Comparison of ENCODE assay signal across 12 cellular contexts in genomic region chr5:139061274-139061673, GRCh38.
A peak's percentile ranks its signal among the peaks of the same experiment; 100 is the strongest.
DNase-seq lines count a peak whose midpoint lies in the region; ATAC-seq, FAIRE-seq and TF ChIP-seq lines count a peak whose summit lies in the region.
"Had no signal": no experiment of that assay in that cellular context is flagged by ENCODE, and none has a peak within 500 bp of the region (broad histone marks: within the 10 kb centered on the region; RNA-seq: fewer than 3 reads in every experiment).

No MANE protein-coding gene starts in this region.

- no peaks in the 10 kb centered on the region for H3K9me3 Mint-ChIP-seq in activated CD4-positive, alpha-beta T cell treated with anti-CD3 and anti-CD28 coated beads, Interleukin-2, amount 10 ng/mL, durations not matched to agents 24 days and 14 days
- H3K9me3 Mint-ChIP-seq: activated CD4-positive, alpha-beta memory T cell treated with anti-CD3 and anti-CD28 coated beads, Interleukin-2, amount 10 ng/mL, durations not matched to agents 7 days and 5 days had no signal

- no peak overlapping the region for H3K9ac ChIP-seq in kidney (ENCODE audit: low read length in 2 of 2)
- no peak overlapping the region for H3K9ac ChIP-seq in skeletal muscle satellite cell (ENCODE audit: low read depth, low read length)

- intact Hi-C loops in kidney (cut with DNase I), result no loop called here
- intact Hi-C loops in activated CD4-positive, alpha-beta T cell treated with anti-CD3 and anti-CD28 coated beads, Interleukin-2, amount 10 ng/mL, durations not matched to agents 24 days and 14 days (cut with micrococcal nuclease), result no loop called here

- no peaks in the 10 kb centered on the region for H3K36me3 Mint-ChIP-seq in activated CD4-positive, alpha-beta T cell treated with anti-CD3 and anti-CD28 coated beads, Interleukin-2, amount 10 ng/mL, durations not matched to agents 24 days and 14 days (ENCODE audit: low read depth)

- FAIRE-seq in kidney (lab: Jason Lieb, UNC) (no peak), frontal cortex (lab: Jason Lieb, UNC) (no peak)

- peaks cover 5 to 21% of the 10 kb centered on the region in 2 donors for H3K4me1 ChIP-seq in kidney (ENCODE audit: control insufficient read depth in 1 of 2, insufficient read depth in 1 of 2, low read depth in 1 of 2, low read length in 2 of 2)
- peaks cover 26% of the 10 kb centered on the region for H3K4me1 ChIP-seq in skeletal muscle satellite cell (ENCODE audit: control insufficient read depth, insufficient read depth, low read length)

- no peak overlapping the region for H3K4me3 Mint-ChIP-seq in activated CD4-positive, alpha-beta T cell treated with anti-CD3 and anti-CD28 coated beads, Interleukin-2, amount 10 ng/mL, durations not matched to agents 24 days and 14 days
- H3K4me3 Mint-ChIP-seq: activated CD4-positive, alpha-beta memory T cell treated with anti-CD3 and anti-CD28 coated beads, Interleukin-2, amount 10 ng/mL, durations not matched to agents 7 days and 5 days had no signal

- TF ChIP-seq CTCF in kidney (IDR thresholded peaks at IDR 0.05; ENCODE audit: borderline replicate concordance, extremely low read depth, insufficient read depth), result no peak

- H3K27ac Mint-ChIP-seq in activated CD4-positive, alpha-beta T cell treated with anti-CD3 and anti-CD28 coated beads, Interleukin-2, amount 10 ng/mL, durations not matched to agents 24 days and 14 days, result no peak overlapping the region
- H3K27ac Mint-ChIP-seq: activated CD4-positive, alpha-beta memory T cell treated with anti-CD3 and anti-CD28 coated beads, Interleukin-2, amount 10 ng/mL, durations not matched to agents 7 days and 5 days had no signal

- no peaks in the 10 kb centered on the region for H3K27me3 Mint-ChIP-seq in activated CD4-positive, alpha-beta T cell treated with anti-CD3 and anti-CD28 coated beads, Interleukin-2, amount 10 ng/mL, durations not matched to agents 24 days and 14 days
- H3K27me3 Mint-ChIP-seq: activated CD4-positive, alpha-beta memory T cell treated with anti-CD3 and anti-CD28 coated beads, Interleukin-2, amount 10 ng/mL, durations not matched to agents 7 days and 5 days had no signal

- H3K4me3 ChIP-seq in kidney (ENCODE audit: low read length in 2 of 2), result no peak overlapping the region
- H3K4me3 ChIP-seq in skeletal muscle satellite cell (ENCODE audit: low read length), result peak overlapping the region; percentile 8

- no peaks in the 10 kb centered on the region for H3K36me3 ChIP-seq in kidney (ENCODE audit: control insufficient read depth in 1 of 2, insufficient read depth in 2 of 2, low read length in 2 of 2)
- H3K36me3 ChIP-seq in skeletal muscle satellite cell (ENCODE audit: insufficient read depth, low read length), result no peaks in the 10 kb centered on the region
- H3K36me3 ChIP-seq: neutrophil had no signal

- ATAC-seq in GM18517 (IDR thresholded peaks at IDR 0.05; ENCODE audit: unreplicated experiment), result no peak
- ATAC-seq: stimulated activated naive CD8-positive, alpha-beta T cell treated with anti-CD3 and anti-CD28 coated beads, Interleukin-15, Interleukin-2, amounts not matched to agents 100 U/mL and 50 U/mL, for 24 hours had no signal

- H3K27ac ChIP-seq in caudate nucleus (ENCODE audit: low read depth, low read length) (peak overlapping the region; percentile 5), kidney (ENCODE audit: low read depth in 2 of 2, low read length in 2 of 2) (peak overlapping the region in 1 of 2 donors; percentile 3)
- H3K27ac ChIP-seq: neutrophil had no signal

- H3K27me3 ChIP-seq in skeletal muscle satellite cell (ENCODE audit: control insufficient read depth, insufficient read depth, low read length), result no peaks in the 10 kb centered on the region
- H3K27me3 ChIP-seq: neutrophil had no signal

- no peaks in the 10 kb centered on the region for H3K9me3 ChIP-seq in kidney (ENCODE audit: control insufficient read depth in 1 of 2, low read length in 2 of 2)
- H3K9me3 ChIP-seq in skeletal muscle satellite cell (replicated peaks; ENCODE audit: low read length), result no peaks in the 10 kb centered on the region
- H3K9me3 ChIP-seq: neutrophil had no signal

- peak overlapping the region; percentile 46 for H3K4me2 ChIP-seq in skeletal muscle satellite cell (ENCODE audit: low read length)

- DNase-seq in HK-2 (ENCODE audit: unreplicated experiment), result peak; percentile 29
- peak in 3 of 61 donors; percentile 3 to 17 (median 5) for DNase-seq in caudate nucleus (lab: John Stamatoyannopoulos, UW)
- peak; percentile 84 for DNase-seq in kidney
- no peak for DNase-seq in DMS79 treated with DMSO at 0.1 percent for 48 hours (lab: John Stamatoyannopoulos, UW)
- DNase-seq in frontal cortex (ENCODE audit: low spot score in 2 of 2), result no peak
- no peak for DNase-seq in activated CD4-positive, alpha-beta T cell treated with anti-CD3 and anti-CD28 coated beads, Interleukin-2, amount 10 ng/mL, durations not matched to agents 24 days and 14 days
- DNase-seq: activated CD4-positive, alpha-beta memory T cell treated with anti-CD3 and anti-CD28 coated beads, Interleukin-2, amount 10 ng/mL, durations not matched to agents 7 days and 5 days; effector memory CD4-positive, alpha-beta T cell; stimulated activated naive CD8-positive, alpha-beta T cell treated with anti-CD3 and anti-CD28 coated beads, Interleukin-15, Interleukin-2, amounts not matched to agents 100 U/mL and 50 U/mL, for 24 hours had no signal

- H3K4me1 Mint-ChIP-seq in activated CD4-positive, alpha-beta T cell treated with anti-CD3 and anti-CD28 coated beads, Interleukin-2, amount 10 ng/mL, durations not matched to agents 24 days and 14 days, result no peaks in the 10 kb centered on the region
- H3K4me1 Mint-ChIP-seq: activated CD4-positive, alpha-beta memory T cell treated with anti-CD3 and anti-CD28 coated beads, Interleukin-2, amount 10 ng/mL, durations not matched to agents 7 days and 5 days had no signal

Comparison
In these comparisons a context has a peak if more than half of its experiments do, and no peak if none do; other contexts are left out.
1. DNase-seq: peak in HK-2 (single experiment) and kidney (single experiment); none in DMS79 treated with DMSO at 0.1 percent for 48 hours (single experiment), frontal cortex (0 of 2) and activated CD4-positive, alpha-beta T cell treated with anti-CD3 and anti-CD28 coated beads, Interleukin-2, amount 10 ng/mL, durations not matched to agents 24 days and 14 days (single experiment).